In genomic region chr9:28650327-28650726, GRCh38 we compare ENCODE assay signal across 25 cellular contexts.
A peak's percentile ranks its signal among the peaks of the same experiment; 100 is the strongest.
DNase-seq lines count a peak whose midpoint lies in the region; ATAC-seq, FAIRE-seq and TF ChIP-seq lines count a peak whose summit lies in the region.
"Had no signal": no experiment of that assay in that cellular context is flagged by ENCODE, and none has a peak within 500 bp of the region (broad histone marks: within the 10 kb centered on the region; RNA-seq: fewer than 3 reads in every experiment).

No MANE protein-coding gene starts in this region.

- ATAC-seq in aorta (ENCODE audit: low FRiP score) (no peak), GM19467 (IDR thresholded peaks at IDR 0.05; ENCODE audit: unreplicated experiment) (no peak)

- H3K27me3 ChIP-seq in H9 (ENCODE audit: insufficient read depth, low read length): no peaks in the 10 kb centered on the region
- no peaks in the 10 kb centered on the region for H3K27me3 ChIP-seq in H1 (replicated peaks in 1 of 4; ENCODE audit: control insufficient read depth in 3 of 4, extremely low read depth in 1 of 4, insufficient read depth in 3 of 4, low read length in 3 of 4)
- no peaks in the 10 kb centered on the region for H3K27me3 ChIP-seq in iPS-20b (ENCODE audit: insufficient read depth, low read length)
- H3K27me3 ChIP-seq in neuron (ENCODE audit: insufficient read depth, low read length): no peaks in the 10 kb centered on the region
- H3K27me3 ChIP-seq in aorta (ENCODE audit: control insufficient read depth in 1 of 2, insufficient read depth in 2 of 2, low read length in 1 of 2): peaks cover 0 to 1% of the 10 kb centered on the region in 2 donors
- H3K27me3 ChIP-seq: MG63, SJSA1 had no signal

- H3K4me3 ChIP-seq in H1 (ENCODE audit: extremely low read depth in 1 of 4, insufficient read depth in 2 of 4, low read depth in 3 of 4, low read length in 4 of 4): no peak overlapping the region
- H3K4me3 ChIP-seq in iPS-20b (ENCODE audit: low read length): peak overlapping the region; percentile 31; the same call in 1 of the 2 replicates
- no peak overlapping the region for H3K4me3 ChIP-seq in neuron (ENCODE audit: low read length)
- no peak overlapping the region for H3K4me3 ChIP-seq in aorta (ENCODE audit: low read length in 2 of 2)
- H3K4me3 ChIP-seq: GM23248, MG63, SJSA1 had no signal

- H3K23me2 ChIP-seq in H9 (ENCODE audit: insufficient read length, low read depth, low read length, poor library complexity, severe bottlenecking) (no peaks in the 10 kb centered on the region), H1 (ENCODE audit: low read depth, low read length) (no peaks in the 10 kb centered on the region)

- DNase-seq in H9 (peak; percentile 28), H1 (ENCODE audit: low read depth in 1 of 2, low spot score in 2 of 2) (no peak), aorta (no peak), T-helper 2 cell (no peak), H54 (ENCODE audit: insufficient read length, low spot score) (no peak)
- DNase-seq: CD8-positive, alpha-beta memory T cell; DMS 273 treated with DMSO at 0.1 percent for 48 hours; DMS79 treated with DMSO at 0.1 percent for 48 hours; GF-D8; GM23248; KBM-7; MG63; NCI-H2029 treated with DMSO at 0.1 percent for 48 hours; NCI-H446 treated with DMSO at 0.1 percent for 48 hours; NCI-H526; NCI-H82; NK-92 treated with Interleukin-12 subunit alpha and Interleukin-12 subunit beta, amount 100 ng/mL, for 24 hours; Right ventricle myocardium superior; RPMI8226 had no signal

- H3K4me2 ChIP-seq in H9 (ENCODE audit: insufficient read depth, insufficient read length, low read length) (no peak overlapping the region), H1 (ENCODE audit: insufficient read depth in 1 of 2, low read depth in 2 of 2, low read length in 2 of 2) (peak overlapping the region; percentile 48 to 61)

- no peak overlapping the region for H3K14ac ChIP-seq in H9 (ENCODE audit: insufficient read depth, low read length)
- no peak overlapping the region for H3K14ac ChIP-seq in H1 (ENCODE audit: insufficient read length)

- no peaks in the 10 kb centered on the region for H3K27me3 Mint-ChIP-seq in H9 (ENCODE audit: low read depth)

- no peak overlapping the region for H2AFZ ChIP-seq in H9 (ENCODE audit: low read length)
- H2AFZ ChIP-seq in H1 (ENCODE audit: low read length): no peak overlapping the region
- peak overlapping the region; percentile 92 for H2AFZ ChIP-seq in neuron (ENCODE audit: low read depth, low read length)
- H2AFZ ChIP-seq: GM23248 had no signal

- no peak overlapping the region; a peak in 1 of 5 replicates for H3K4me3 Mint-ChIP-seq in H9
- H3K4me3 Mint-ChIP-seq: CD14-positive monocyte; CD8-positive, alpha-beta memory T cell had no signal

- POLR2A ChIA-PET in H1 (lab: Charles Lee; ENCODE audit: partially characterized antibody): no interaction called here

- TF ChIP-seq RAD21 in H1 (IDR thresholded peaks at IDR 0.05 in 1 of 2, conservative IDR thresholded peaks at IDR 0.05 in 1 of 2; ENCODE audit: low read depth in 2 of 2, low read length in 2 of 2): no peak

- H4K20me1 ChIP-seq in H9 (ENCODE audit: control insufficient read depth, insufficient read depth, insufficient read length) (no peaks in the 10 kb centered on the region), H1 (replicated peaks in 1 of 2; ENCODE audit: control insufficient read depth in 1 of 2, insufficient read depth in 2 of 2, low read length in 2 of 2) (no peaks in the 10 kb centered on the region)

- peak overlapping the region in 2 of 3 experiments; percentile 11 to 26; a peak in 2 of 7 replicates for H3K27ac Mint-ChIP-seq in H9
- H3K27ac Mint-ChIP-seq: CD14-positive monocyte; CD8-positive, alpha-beta memory T cell had no signal

- H3K4me1 Mint-ChIP-seq in H9: peaks cover 12 to 23% of the 10 kb centered on the region in 2 experiments
- H3K4me1 Mint-ChIP-seq: CD14-positive monocyte; CD8-positive, alpha-beta memory T cell had no signal

- no peaks in the 10 kb centered on the region for H3K79me1 ChIP-seq in H9 (ENCODE audit: insufficient read depth, low read depth, low read length, poor library complexity, severe bottlenecking)
- H3K79me1 ChIP-seq in H1 (ENCODE audit: low read depth, low read length): no peaks in the 10 kb centered on the region

- TF ChIP-seq CTCF in H9 (conservative IDR thresholded peaks at IDR 0.05): no peak
- TF ChIP-seq CTCF in H1 (IDR thresholded peaks at IDR 0.05; ENCODE audit: control extremely low read depth in 1 of 3, insufficient read depth in 1 of 3, low read depth in 1 of 3, low read length in 3 of 3): no peak

- no peak overlapping the region for H3T11ph ChIP-seq in H9 (ENCODE audit: low read length)

- H2BK15ac ChIP-seq in H9 (ENCODE audit: low read depth, low read length) (no peak overlapping the region), H1 (ENCODE audit: low read length) (no peak overlapping the region)

- H3K27ac ChIP-seq in H9 (ENCODE audit: insufficient read length, low read depth, low read length): no peak overlapping the region
- no peak overlapping the region for H3K27ac ChIP-seq in H1 (ENCODE audit: low read depth, low read length)
- no peak overlapping the region for H3K27ac ChIP-seq in iPS-20b (ENCODE audit: low read length)
- no peak overlapping the region for H3K27ac ChIP-seq in aorta (ENCODE audit: low read depth in 1 of 2, low read length in 2 of 2)
- H3K27ac ChIP-seq: GM23248, SJSA1 had no signal

- H3K9ac ChIP-seq in H9 (ENCODE audit: extremely low read depth, insufficient read length, low read length): no peak overlapping the region
- H3K9ac ChIP-seq in H1 (replicated peaks in 1 of 4; ENCODE audit: extremely low read depth in 1 of 4, low read depth in 3 of 4, low read length in 3 of 4): no peak overlapping the region; a peak in 1 of 7 replicates
- H3K9ac ChIP-seq in iPS-20b (ENCODE audit: low read depth, low read length): no peak overlapping the region
- H3K9ac ChIP-seq: GM23248 had no signal

- H4K5ac ChIP-seq in H9 (ENCODE audit: insufficient read length, low read depth, low read length) (no peak overlapping the region), H1 (ENCODE audit: insufficient read length, low read depth, low read length) (no peak overlapping the region)

- CTCF ChIA-PET in H1 (lab: Charles Lee; ENCODE audit: partially characterized antibody): interaction anchor here (1.1 to 1.2 kb wide), 2 partner anchors 17 to 380 kb away, joined by 3 read pairs; no protein-coding TSS in a partner anchor

- H3K56ac ChIP-seq in H9 (ENCODE audit: insufficient read length, low read depth, low read length): no peak overlapping the region
- H3K56ac ChIP-seq in H1 (replicated peaks; ENCODE audit: insufficient read length, low read depth, low read length): no peak overlapping the region

- H2AK5ac ChIP-seq in H9 (ENCODE audit: insufficient read length, low read length): no peak overlapping the region
- no peak overlapping the region for H2AK5ac ChIP-seq in H1 (ENCODE audit: low read depth, low read length)

- H4K91ac ChIP-seq in H9 (ENCODE audit: insufficient read length, low read depth, low read length) (no peak overlapping the region), H1 (replicated peaks; ENCODE audit: insufficient read length, low read length) (no peak overlapping the region)

- TF ChIP-seq EP300 in H1 (IDR thresholded peaks at IDR 0.05; ENCODE audit: borderline replicate concordance in 1 of 2, low read depth in 2 of 2, low read length in 2 of 2): no peak

- H3K36me3 Mint-ChIP-seq in H9 (ENCODE audit: insufficient read depth in 1 of 3, low read depth in 3 of 3): no peaks in the 10 kb centered on the region
- H3K36me3 Mint-ChIP-seq: CD14-positive monocyte; CD8-positive, alpha-beta memory T cell had no signal

- no peak overlapping the region for H3K18ac ChIP-seq in H9 (ENCODE audit: insufficient read length, low read depth, low read length)
- H3K18ac ChIP-seq in H1 (ENCODE audit: extremely low read depth, low read length): no peak overlapping the region

- no CpG with 5 or more reads among the region's 4 CpGs for WGBS in H9 (ENCODE audit: extremely low coverage, insufficient read length, low lambda C conversion rate)
- 22% methylated on average over 4 of the region's 4 CpGs; no CpG with 5 or more reads in 1 of the 2 experiments for WGBS in H1 (ENCODE audit: extremely low coverage in 1 of 2, insufficient coverage in 1 of 2, insufficient read length in 1 of 2, insufficient replicate concordance in 2 of 2, low coverage in 1 of 2, low lambda C conversion rate in 2 of 2, missing lambda C conversion rate in 1 of 2), 2 experiments
- 28% methylated on average over 4 of the region's 4 CpGs for WGBS in aorta, 2 donors

- H3K4me1 ChIP-seq in H9 (ENCODE audit: insufficient read depth, low read length) (peaks cover 7% of the 10 kb centered on the region; the same call in 1 of the 2 replicates), H1 (replicated peaks in 1 of 4; ENCODE audit: control insufficient read depth in 3 of 4, insufficient read depth in 4 of 4, low read length in 3 of 4) (peaks cover 0 to 9% (median 6%) of the 10 kb centered on the region in 4 experiments; a peak in 4 of 7 replicates), iPS-20b (ENCODE audit: insufficient read depth, low read length) (peaks cover 14% of the 10 kb centered on the region), neuron (ENCODE audit: insufficient read depth, low read length) (peaks cover 5% of the 10 kb centered on the region), aorta (ENCODE audit: control insufficient read depth in 1 of 2, insufficient read depth in 2 of 2, low read length in 2 of 2) (peaks cover 0 to 2% of the 10 kb centered on the region in 2 donors)
- H3K4me1 ChIP-seq: SJSA1 had no signal

- H2BK5ac ChIP-seq in H9 (ENCODE audit: insufficient read length, low read length) (no peak overlapping the region), H1 (ENCODE audit: low read depth, low read length) (no peak overlapping the region)

- H3K4ac ChIP-seq in H9 (ENCODE audit: low read depth, low read length): no peak overlapping the region
- H3K4ac ChIP-seq in H1 (replicated peaks; ENCODE audit: insufficient read length, low read depth, low read length): no peak overlapping the region

- TF ChIP-seq POLR2A in H1 (IDR thresholded peaks at IDR 0.05; ENCODE audit: control extremely low read depth in 1 of 2, low read depth in 2 of 2, low read length in 2 of 2): no peak
- no peak for TF ChIP-seq POLR2A in H54 (IDR thresholded peaks at IDR 0.05; ENCODE audit: low read depth, low read length)

- H3K23ac ChIP-seq in H9 (ENCODE audit: insufficient read length, low read depth, low read length) (no peak overlapping the region), H1 (ENCODE audit: insufficient read length) (no peak overlapping the region)

- no peak overlapping the region for H2BK20ac ChIP-seq in H9 (ENCODE audit: low read depth, low read length, poor library complexity, severe bottlenecking)
- no peak overlapping the region for H2BK20ac ChIP-seq in H1 (ENCODE audit: low read length)

- no peak overlapping the region for H2BK12ac ChIP-seq in H9 (ENCODE audit: insufficient read length, low read depth, low read length)
- H2BK12ac ChIP-seq in H1 (ENCODE audit: low read depth, low read length): no peak overlapping the region

- H3K79me2 ChIP-seq in H9 (ENCODE audit: insufficient read depth, low read length) (no peaks in the 10 kb centered on the region), H1 (ENCODE audit: control insufficient read depth in 1 of 2, insufficient read depth in 2 of 2, low read length in 2 of 2) (no peaks in the 10 kb centered on the region)

- intact Hi-C loops in aorta (cut with DNase I): no loop called here

- no peak overlapping the region for H2BK120ac ChIP-seq in H9 (ENCODE audit: low read depth, low read length, poor library complexity, severe bottlenecking)
- H2BK120ac ChIP-seq in H1 (replicated peaks; ENCODE audit: low read depth, low read length): peak overlapping the region; percentile 79

- no peaks in the 10 kb centered on the region for H3K9me3 Mint-ChIP-seq in H9
- H3K9me3 Mint-ChIP-seq: CD14-positive monocyte had no signal

- H3K36me3 ChIP-seq in H1 (ENCODE audit: control insufficient read depth in 2 of 4, insufficient read depth in 4 of 4, low read length in 3 of 4): no peaks in the 10 kb centered on the region
- H3K36me3 ChIP-seq in iPS-20b (ENCODE audit: insufficient read depth, low read depth, low read length): no peaks in the 10 kb centered on the region
- H3K36me3 ChIP-seq in neuron (ENCODE audit: insufficient read depth, low read length): no peaks in the 10 kb centered on the region
- H3K36me3 ChIP-seq in aorta (ENCODE audit: control insufficient read depth in 1 of 2, insufficient read depth in 2 of 2, low read length in 1 of 2): no peaks in the 10 kb centered on the region
- H3K36me3 ChIP-seq: MG63, SJSA1 had no signal

- no peaks in the 10 kb centered on the region for H3K9me3 ChIP-seq in H9 (ENCODE audit: control insufficient read depth, low read depth, low read length)
- no peaks in the 10 kb centered on the region for H3K9me3 ChIP-seq in H1 (ENCODE audit: insufficient read depth in 2 of 2, low read depth in 1 of 2, low read length in 1 of 2)
- H3K9me3 ChIP-seq in iPS-20b (ENCODE audit: insufficient read depth, low read depth, low read length): no peaks in the 10 kb centered on the region
- no peaks in the 10 kb centered on the region for H3K9me3 ChIP-seq in neuron (ENCODE audit: low read length)
- no peaks in the 10 kb centered on the region for H3K9me3 ChIP-seq in aorta (ENCODE audit: control insufficient read depth, low read length)
- H3K9me3 ChIP-seq: MG63, SJSA1 had no signal

- FAIRE-seq in H1 (lab: Jason Lieb, UNC) (peak; percentile 73), H54 (lab: Jason Lieb, UNC) (no peak)
- FAIRE-seq: GM12891 had no signal

- no peak overlapping the region for H4K8ac ChIP-seq in H9 (replicated peaks; ENCODE audit: insufficient read length, low read depth, low read length)
- H4K8ac ChIP-seq in H1 (ENCODE audit: extremely low read depth, insufficient read depth, low read length): no peak overlapping the region
